ENCODE assay signal across 26 cellular contexts in the genomic region with DNA sequence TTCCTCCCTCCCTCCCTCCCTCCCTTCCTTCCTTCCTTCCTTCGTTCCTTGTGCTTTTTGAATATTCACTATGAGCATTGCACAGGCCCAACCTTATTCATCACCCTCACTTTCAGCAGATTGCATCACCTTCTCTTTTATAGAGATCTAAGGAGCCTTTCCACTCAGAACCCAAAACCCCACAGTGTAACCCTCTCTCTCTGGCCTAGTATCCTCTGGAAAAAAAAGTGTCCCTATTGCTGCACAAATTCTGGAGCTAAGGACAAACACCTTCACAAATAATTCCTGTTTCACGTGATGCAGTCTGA. TPM values are rescaled to one million over a fixed set of nuclear protein-coding genes. Genes with fewer than 3 reads are reported as not detected.
DNase-seq lines count a peak whose midpoint lies in the region; ATAC-seq, FAIRE-seq and TF ChIP-seq lines count a peak whose summit lies in the region.
"Had no signal": no experiment of that assay in that cellular context is flagged by ENCODE, and none has a peak within 500 bp of the region (broad histone marks: within the 10 kb centered on the region; RNA-seq: fewer than 3 reads in every experiment).

No MANE protein-coding gene starts in this region.

- H3K4me1 Mint-ChIP-seq in stimulated activated naive CD8-positive, alpha-beta T cell treated with anti-CD3 and anti-CD28 coated beads, Interleukin-15, Interleukin-2, amounts not matched to agents 100 ng/mL and 50 ng/mL, for 24 hours (ENCODE audit: low read depth) = no peaks in the 10 kb centered on the region
- H3K4me1 Mint-ChIP-seq in activated T-cell treated with anti-CD3 and anti-CD28 coated beads, Interleukin-2, amount 50 U/mL, for 72 hours (ENCODE audit: low read depth) = no peaks in the 10 kb centered on the region

- peaks cover 14% of the 10 kb centered on the region for H3K9me3 Mint-ChIP-seq in stimulated activated naive CD8-positive, alpha-beta T cell treated with anti-CD3 and anti-CD28 coated beads, Interleukin-15, Interleukin-2, amounts not matched to agents 100 ng/mL and 50 ng/mL, for 24 hours
- peaks cover 9 to 11% of the 10 kb centered on the region in 2 donors for H3K9me3 Mint-ChIP-seq in activated T-cell treated with anti-CD3 and anti-CD28 coated beads, Interleukin-2, amount 50 U/mL, for 72 hours

- peak overlapping the region; percentile 7 for H3K27ac Mint-ChIP-seq in stimulated activated naive CD8-positive, alpha-beta T cell treated with anti-CD3 and anti-CD28 coated beads, Interleukin-15, Interleukin-2, amounts not matched to agents 100 ng/mL and 50 ng/mL, for 24 hours
- H3K27ac Mint-ChIP-seq in activated T-cell treated with anti-CD3 and anti-CD28 coated beads, Interleukin-2, amount 50 U/mL, for 72 hours = no peak overlapping the region

- FAIRE-seq in HTR-8/SVneo (lab: Jason Lieb, UNC) = no peak
- FAIRE-seq: A549, G401.6, GM12878, GM18507, H54 had no signal

- no peak for ATAC-seq in stimulated activated naive CD8-positive, alpha-beta T cell treated with anti-CD3 and anti-CD28 coated beads, Interleukin-15, Interleukin-2, amounts not matched to agents 100 U/mL and 50 U/mL, for 24 hours
- no peak for ATAC-seq in GM18519 (IDR thresholded peaks at IDR 0.05; ENCODE audit: low FRiP score, unreplicated experiment)
- no peak for ATAC-seq in activated T-cell treated with anti-CD3 and anti-CD28 coated beads, Interleukin-2, amount 50 U/mL, for 72 hours (replicated peaks in 1 of 2)
- ATAC-seq: A549, GM12878, Panc1 had no signal

- H3K36me3 Mint-ChIP-seq in stimulated activated naive CD8-positive, alpha-beta T cell treated with anti-CD3 and anti-CD28 coated beads, Interleukin-15, Interleukin-2, amounts not matched to agents 100 ng/mL and 50 ng/mL, for 24 hours (ENCODE audit: low read depth) = no peaks in the 10 kb centered on the region
- H3K36me3 Mint-ChIP-seq in activated T-cell treated with anti-CD3 and anti-CD28 coated beads, Interleukin-2, amount 50 U/mL, for 72 hours (ENCODE audit: insufficient read depth in 2 of 2) = peaks cover 2 to 3% of the 10 kb centered on the region in 2 donors

- TF ChIP-seq POLR2A in erythroblast (IDR thresholded peaks at IDR 0.05; ENCODE audit: low read length) = no peak

- DNase-seq in stimulated activated naive CD8-positive, alpha-beta T cell treated with anti-CD3 and anti-CD28 coated beads, Interleukin-15, Interleukin-2, amounts not matched to agents 100 U/mL and 50 U/mL, for 24 hours = no peak
- DNase-seq in OCI-M1 (lab: John Stamatoyannopoulos, UW) = peak; percentile 85
- peak; percentile 8 to 67 for DNase-seq in erythroblast (lab: John Stamatoyannopoulos, UW)
- no peak for DNase-seq in HTR-8/SVneo (ENCODE audit: insufficient read length, low spot score)
- DNase-seq in stimulated activated CD4-positive, alpha-beta T cell treated with anti-CD3 and anti-CD28 coated beads, Interleukin-4, amount 100 ng/mL, for 24 hours = no peak
- no peak for DNase-seq in activated T-cell treated with anti-CD3 and anti-CD28 coated beads, Interleukin-2, amount 50 U/mL, for 72 hours
- DNase-seq: AML-193, Caco-2, DMS79, MV-4-11, NCI-H1417, NCI-H187 treated with DMSO at 0.1 percent for 48 hours, NCI-H2171 treated with DMSO at 0.1 percent for 48 hours, NCI-H446 treated with DMSO at 0.1 percent for 48 hours, NCI-H774, SW 1271 had no signal

- H3K27me3 Mint-ChIP-seq in stimulated activated naive CD8-positive, alpha-beta T cell treated with anti-CD3 and anti-CD28 coated beads, Interleukin-15, Interleukin-2, amounts not matched to agents 100 ng/mL and 50 ng/mL, for 24 hours = peaks cover 12% of the 10 kb centered on the region
- peaks cover 6% of the 10 kb centered on the region for H3K27me3 Mint-ChIP-seq in activated T-cell treated with anti-CD3 and anti-CD28 coated beads, Interleukin-2, amount 50 U/mL, for 72 hours (ENCODE audit: low read depth)

- no peak overlapping the region for H3K4me3 Mint-ChIP-seq in stimulated activated naive CD8-positive, alpha-beta T cell treated with anti-CD3 and anti-CD28 coated beads, Interleukin-15, Interleukin-2, amounts not matched to agents 100 ng/mL and 50 ng/mL, for 24 hours
- H3K4me3 Mint-ChIP-seq in activated T-cell treated with anti-CD3 and anti-CD28 coated beads, Interleukin-2, amount 50 U/mL, for 72 hours = no peak overlapping the region

RNA-seq across cellular contexts. Expression of a gene that starts 25.6 kb away (rescaled TPM):
- not detected for total RNA-seq in activated T-cell treated with anti-CD3 and anti-CD28 coated beads, Interleukin-2, amount 50 U/mL, for 72 hours
- total RNA-seq: Caco-2, GM12878, LHCN-M2, SK-MEL-5 had no signal

Comparison
In these comparisons a context has a peak if more than half of its experiments do, and no peak if none do; other contexts are left out.
1. DNase-seq: peak in OCI-M1 (single experiment) and erythroblast (2 of 2); none in stimulated activated naive CD8-positive, alpha-beta T cell treated with anti-CD3 and anti-CD28 coated beads, Interleukin-15, Interleukin-2, amounts not matched to agents 100 U/mL and 50 U/mL, for 24 hours (single experiment), HTR-8/SVneo (single experiment), stimulated activated CD4-positive, alpha-beta T cell treated with anti-CD3 and anti-CD28 coated beads, Interleukin-4, amount 100 ng/mL, for 24 hours (single experiment) and activated T-cell treated with anti-CD3 and anti-CD28 coated beads, Interleukin-2, amount 50 U/mL, for 72 hours (0 of 2).